ENCODE assay signal across 8 cellular contexts in genomic region chr9:105694320-105694847, GRCh38. TPM values are rescaled to one million over a fixed set of nuclear protein-coding genes. Genes with fewer than 3 reads are reported as not detected.
DNase-seq lines count a peak whose midpoint lies in the region; ATAC-seq, FAIRE-seq and TF ChIP-seq lines count a peak whose summit lies in the region.

Gene TMEM38B (plus strand): TSS chr9:105694541. CDS start chr9:105694661, 120 bp downstream.

- peak within 1 kb of the TSS; percentile 88 to 90 for H3K4me2 ChIP-seq in H1 (ENCODE audit: insufficient read depth in 1 of 2, low read depth in 2 of 2, low read length in 2 of 2)

- ATAC-seq in CD4-positive, alpha-beta T cell (ENCODE audit: poor library complexity) = peak; percentile 86
- ATAC-seq in GM19351 (IDR thresholded peaks at IDR 0.05; ENCODE audit: unreplicated experiment) (peak; percentile 70), HG03460 (IDR thresholded peaks at IDR 0.05; ENCODE audit: unreplicated experiment) (peak; percentile 75)
- ATAC-seq in activated CD8-positive, alpha-beta T cell treated with anti-CD3 and anti-CD28 coated beads, Interleukin-2, amount 10 ng/mL, durations not matched to agents 7 days and 5 days = peak; percentile 94

- intact Hi-C loops in CD4-positive, alpha-beta T cell (cut with DNase I, micrococcal nuclease) = loop anchor here (5.0 to 10.0 kb wide), 4 partner anchors 247 to 1600 kb away; partner anchors contain the start of genes NIPSNAP3A (in 2 of the 2), FSD1L (in 1 of the 2), SLC44A1 (in 1 of the 2) and SMC2 (in 1 of the 2)

- H2BK120ac ChIP-seq in H1 (replicated peaks; ENCODE audit: low read depth, low read length) = no peak within 1 kb of the TSS

- no peak within 1 kb of the TSS for H2BK5ac ChIP-seq in H1 (ENCODE audit: low read depth, low read length)

- H3K9me3 ChIP-seq in CD4-positive, alpha-beta T cell (ENCODE audit: control insufficient read depth, low read length) = no peaks in the 10 kb centered on the region
- no peaks in the 10 kb centered on the region for H3K9me3 ChIP-seq in H1 (ENCODE audit: insufficient read depth in 2 of 2, low read depth in 1 of 2, low read length in 1 of 2)

- H4K5ac ChIP-seq in H1 (ENCODE audit: insufficient read length, low read depth, low read length) = no peak within 1 kb of the TSS

- no peak within 1 kb of the TSS for H3K18ac ChIP-seq in H1 (ENCODE audit: extremely low read depth, low read length)

- H3K4me3 Mint-ChIP-seq in CD4-positive, alpha-beta T cell = peak within 1 kb of the TSS; percentile 93
- H3K4me3 Mint-ChIP-seq in activated CD8-positive, alpha-beta T cell treated with anti-CD3 and anti-CD28 coated beads, Interleukin-2, amount 10 ng/mL, durations not matched to agents 7 days and 5 days = peak within 1 kb of the TSS; percentile 81

- peak in 1 of 2 experiments; percentile 47; a peak in 1 of 3 replicates for TF ChIP-seq POLR2A in H1 (IDR thresholded peaks at IDR 0.05; ENCODE audit: control extremely low read depth in 1 of 2, low read depth in 2 of 2, low read length in 2 of 2)

- WGBS in H1 (ENCODE audit: extremely low coverage in 1 of 2, insufficient coverage in 1 of 2, insufficient read length in 1 of 2, insufficient replicate concordance in 2 of 2, low coverage in 1 of 2, low lambda C conversion rate in 2 of 2, missing lambda C conversion rate in 1 of 2), 2 experiments = 1% methylated on average over 35 of the region's 64 CpGs; no CpG with 5 or more reads in 1 of the 2 experiments

- peaks cover 29% of the 10 kb centered on the region for H3K27me3 Mint-ChIP-seq in CD4-positive, alpha-beta T cell
- peaks cover 18% of the 10 kb centered on the region for H3K27me3 Mint-ChIP-seq in activated CD8-positive, alpha-beta T cell treated with anti-CD3 and anti-CD28 coated beads, Interleukin-2, amount 10 ng/mL, durations not matched to agents 7 days and 5 days (ENCODE audit: low read depth)

- H3K4me1 ChIP-seq in H1 (replicated peaks in 1 of 4; ENCODE audit: control insufficient read depth in 3 of 4, insufficient read depth in 4 of 4, low read length in 3 of 4) = peaks cover 2 to 5% (median 3%) of the 10 kb centered on the region in 4 experiments; a peak in 5 of 7 replicates

- H3K27me3 ChIP-seq in CD4-positive, alpha-beta T cell (ENCODE audit: control insufficient read depth, insufficient read depth, low read length) = peaks cover 23% of the 10 kb centered on the region
- H3K27me3 ChIP-seq in H1 (replicated peaks in 1 of 4; ENCODE audit: control insufficient read depth in 3 of 4, extremely low read depth in 1 of 4, insufficient read depth in 3 of 4, low read length in 3 of 4) = peaks cover 4 to 31% (median 19%) of the 10 kb centered on the region in 4 experiments; a peak in 6 of 7 replicates

- TF ChIP-seq RAD21 in H1 (IDR thresholded peaks at IDR 0.05 in 1 of 2, conservative IDR thresholded peaks at IDR 0.05 in 1 of 2; ENCODE audit: low read depth in 2 of 2, low read length in 2 of 2) = no peak

- H2BK20ac ChIP-seq in H1 (ENCODE audit: low read length) = no peak within 1 kb of the TSS

- no peak within 1 kb of the TSS for H3K14ac ChIP-seq in H1 (ENCODE audit: insufficient read length)

- peaks cover 40% of the 10 kb centered on the region for H3K4me1 Mint-ChIP-seq in CD4-positive, alpha-beta T cell (ENCODE audit: low read depth)
- peaks cover 15% of the 10 kb centered on the region for H3K4me1 Mint-ChIP-seq in activated CD8-positive, alpha-beta T cell treated with anti-CD3 and anti-CD28 coated beads, Interleukin-2, amount 10 ng/mL, durations not matched to agents 7 days and 5 days (ENCODE audit: low read depth)

- CTCF ChIA-PET in CD4-positive, alpha-beta T cell (lab: Charles Lee) = interaction anchor here (2.1 kb wide), 1 partner anchor 24 kb away, joined by 8 read pairs; no protein-coding TSS in a partner anchor
- CTCF ChIA-PET in activated CD8-positive, alpha-beta T cell treated with anti-CD3 and anti-CD28 coated beads, Interleukin-2, amount 10 ng/mL, durations not matched to agents 7 days and 5 days (lab: Charles Lee) = interaction anchor here (1.3 to 1.7 kb wide), 2 partner anchors 11 to 24 kb away, joined by 4 to 10 read pairs; no protein-coding TSS in a partner anchor
- CTCF ChIA-PET in H1 (lab: Charles Lee; ENCODE audit: partially characterized antibody) = interaction anchor here (0.6 to 1.0 kb wide), 3 partner anchors 37 to 57 kb away, joined by 3 read pairs; no protein-coding TSS in a partner anchor

- H3K23me2 ChIP-seq in H1 (ENCODE audit: low read depth, low read length) = peaks cover 9% of the 10 kb centered on the region

- POLR2A ChIA-PET in CD4-positive, alpha-beta T cell (lab: Charles Lee) = interaction anchor here (1.2 to 1.6 kb wide), 4 partner anchors 20 to 1601 kb away, joined by 3 to 5 read pairs (median 4); partner anchors contain the start of genes SLC44A1 and SMC2
- POLR2A ChIA-PET in activated CD8-positive, alpha-beta T cell treated with anti-CD3 and anti-CD28 coated beads, Interleukin-2, amount 10 ng/mL, durations not matched to agents 7 days and 5 days (lab: Charles Lee) = interaction anchor here (1.0 kb wide), 1 partner anchor 14 kb away, joined by 3 read pairs; no protein-coding TSS in a partner anchor
- POLR2A ChIA-PET in H1 (lab: Charles Lee; ENCODE audit: partially characterized antibody) = interaction anchor here (1.1 to 1.4 kb wide), 2 partner anchors 14 to 38 kb away, joined by 3 to 5 read pairs; no protein-coding TSS in a partner anchor

- H4K20me1 ChIP-seq in H1 (replicated peaks in 1 of 2; ENCODE audit: control insufficient read depth in 1 of 2, insufficient read depth in 2 of 2, low read length in 2 of 2) = peaks cover 0 to 5% of the 10 kb centered on the region in 2 experiments

- H3K56ac ChIP-seq in H1 (replicated peaks; ENCODE audit: insufficient read length, low read depth, low read length) = peak within 1 kb of the TSS; percentile 37

- TF ChIP-seq CTCF in CD4-positive, alpha-beta T cell (IDR thresholded peaks at IDR 0.05) = no peak
- no peak for TF ChIP-seq CTCF in H1 (IDR thresholded peaks at IDR 0.05; ENCODE audit: control extremely low read depth in 1 of 3, insufficient read depth in 1 of 3, low read depth in 1 of 3, low read length in 3 of 3)

- no peak within 1 kb of the TSS for H2BK15ac ChIP-seq in H1 (ENCODE audit: low read length)

- no peak for FAIRE-seq in H1 (lab: Jason Lieb, UNC)

- peak; percentile 50 to 80 (median 70) for DNase-seq in CD4-positive, alpha-beta T cell
- peak; percentile 93 for DNase-seq in NCI-H748 (lab: John Stamatoyannopoulos, UW; ENCODE audit: unreplicated experiment)
- peak; percentile 76 for DNase-seq in activated CD8-positive, alpha-beta T cell treated with anti-CD3 and anti-CD28 coated beads, Interleukin-2, amount 10 ng/mL, durations not matched to agents 7 days and 5 days
- DNase-seq in H1 (ENCODE audit: low read depth in 1 of 2, low spot score in 2 of 2) = peak; percentile 38 to 87
- peak; percentile 93 for DNase-seq in mesenteric fat pad (ENCODE audit: low spot score)
- peak; percentile 41 for DNase-seq in stimulated activated CD8-positive, alpha-beta memory T cell treated with anti-CD3 and anti-CD28 coated beads, Interleukin-15, amount 100 ng/mL, for 1 hour (ENCODE audit: low read depth)

- H3K79me1 ChIP-seq in H1 (ENCODE audit: low read depth, low read length) = no peaks in the 10 kb centered on the region

- H3K23ac ChIP-seq in H1 (ENCODE audit: insufficient read length) = no peak within 1 kb of the TSS

- H3K9ac ChIP-seq in H1 (replicated peaks in 1 of 4; ENCODE audit: extremely low read depth in 1 of 4, low read depth in 3 of 4, low read length in 3 of 4) = peak within 1 kb of the TSS; percentile 26 to 87 (median 49); a peak in 5 of 7 replicates

- no peaks in the 10 kb centered on the region for H3K36me3 ChIP-seq in H1 (ENCODE audit: control insufficient read depth in 2 of 4, insufficient read depth in 4 of 4, low read length in 3 of 4)

- H3K4ac ChIP-seq in H1 (replicated peaks; ENCODE audit: insufficient read length, low read depth, low read length) = no peak within 1 kb of the TSS

- peak within 1 kb of the TSS; percentile 93 for H2AFZ ChIP-seq in H1 (ENCODE audit: low read length)

- TF ChIP-seq EP300 in H1 (IDR thresholded peaks at IDR 0.05; ENCODE audit: borderline replicate concordance in 1 of 2, low read depth in 2 of 2, low read length in 2 of 2) = no peak

- H3K27ac Mint-ChIP-seq in CD4-positive, alpha-beta T cell = peak within 1 kb of the TSS; percentile 73
- peak within 1 kb of the TSS; percentile 48 for H3K27ac Mint-ChIP-seq in activated CD8-positive, alpha-beta T cell treated with anti-CD3 and anti-CD28 coated beads, Interleukin-2, amount 10 ng/mL, durations not matched to agents 7 days and 5 days

- no peaks in the 10 kb centered on the region for H3K9me3 Mint-ChIP-seq in CD4-positive, alpha-beta T cell
- no peaks in the 10 kb centered on the region for H3K9me3 Mint-ChIP-seq in activated CD8-positive, alpha-beta T cell treated with anti-CD3 and anti-CD28 coated beads, Interleukin-2, amount 10 ng/mL, durations not matched to agents 7 days and 5 days (ENCODE audit: insufficient read depth)

- H2AK5ac ChIP-seq in H1 (ENCODE audit: low read depth, low read length) = no peak within 1 kb of the TSS

- H3K27ac ChIP-seq in CD4-positive, alpha-beta T cell (ENCODE audit: low read depth, low read length) = peak within 1 kb of the TSS; percentile 22
- H3K27ac ChIP-seq in H1 (ENCODE audit: low read depth, low read length) = no peak within 1 kb of the TSS

- peak within 1 kb of the TSS; percentile 88 for H4K8ac ChIP-seq in H1 (ENCODE audit: extremely low read depth, insufficient read depth, low read length)

- H2BK12ac ChIP-seq in H1 (ENCODE audit: low read depth, low read length) = peak within 1 kb of the TSS; percentile 55; the same call in 1 of the 2 replicates

- H3K79me2 ChIP-seq in H1 (ENCODE audit: control insufficient read depth in 1 of 2, insufficient read depth in 2 of 2, low read length in 2 of 2) = 0 out of 4 replicates have a peak, but pooled peaks cover 0 to 7% of the 10 kb centered on the region in 2 experiments

- H3K4me3 ChIP-seq in H1 (ENCODE audit: extremely low read depth in 1 of 4, insufficient read depth in 2 of 4, low read depth in 3 of 4, low read length in 4 of 4) = peak within 1 kb of the TSS; percentile 71 to 85 (median 76)

- H4K91ac ChIP-seq in H1 (replicated peaks; ENCODE audit: insufficient read length, low read length) = no peak within 1 kb of the TSS

- H3K36me3 Mint-ChIP-seq in CD4-positive, alpha-beta T cell (ENCODE audit: low read depth) = peaks cover 9% of the 10 kb centered on the region
- no peaks in the 10 kb centered on the region for H3K36me3 Mint-ChIP-seq in activated CD8-positive, alpha-beta T cell treated with anti-CD3 and anti-CD28 coated beads, Interleukin-2, amount 10 ng/mL, durations not matched to agents 7 days and 5 days (ENCODE audit: low read depth)

RNA-seq across cellular contexts. Expression of gene TMEM38B, which starts in this region (rescaled TPM):
- total RNA-seq in CD4-positive, alpha-beta T cell = 10 to 100 TPM; 12.9 to 13.9 TPM
- total RNA-seq in activated CD8-positive, alpha-beta T cell treated with anti-CD3 and anti-CD28 coated beads, Interleukin-2, amount 10 ng/mL, durations not matched to agents 7 days and 5 days = 1 to 10 TPM; 6.4 to 7.5 TPM
- total RNA-seq in H1 (2021; fragmentation: NEBNext Ultra II Directional; extraction: Animal tissue kit (Norgen Biotek cat#: 25700)) = 12.4 and 17.5 TPM in 2 replicates
- polyA plus RNA-seq in H1 (2011; rRNA removed) = 5.6 and 10.6 TPM in 2 replicates
- polyA plus RNA-seq in H1 (2011; cell fraction: cytosol; rRNA removed) = 11.6 TPM
- 3.0 TPM for polyA plus RNA-seq in H1 (2011; cell fraction: nucleus; rRNA removed)
- 7.6 to 16.4 TPM (median 11.3 TPM) in 4 replicates for polyA plus RNA-seq in H1 (2012, experiment 1 of 2)
- polyA plus RNA-seq in H1 (2012, experiment 2 of 2) = 1.3 TPM
- 9.5 TPM for polyA plus RNA-seq in H1 (2013, experiment 1 of 2)
- polyA plus RNA-seq in H1 (2013, experiment 2 of 2) = 12.4 TPM
- 9.0 and 13.4 TPM in 2 replicates for polyA minus RNA-seq in H1 (2011; rRNA and poly(A)+ RNA removed)
- 13.2 TPM for polyA minus RNA-seq in H1 (2011; cell fraction: cytosol; rRNA and poly(A)+ RNA removed)
- 14.7 TPM for polyA minus RNA-seq in H1 (2011; cell fraction: nucleus; rRNA and poly(A)+ RNA removed)
- total RNA-seq in mesenteric fat pad = 12.3 TPM

Comparison
In these comparisons a context has a peak if more than half of its experiments do, and no peak if none do; other contexts are left out.
1. DNase-seq: peak in every context shown above with its lines; median percentile 93 in NCI-H748; 93 in mesenteric fat pad; 76 in activated CD8-positive, alpha-beta T cell treated with anti-CD3 and anti-CD28 coated beads, Interleukin-2, amount 10 ng/mL, durations not matched to agents 7 days and 5 days; 70 in CD4-positive, alpha-beta T cell; 62 in H1; 41 in stimulated activated CD8-positive, alpha-beta memory T cell treated with anti-CD3 and anti-CD28 coated beads, Interleukin-15, amount 100 ng/mL, for 1 hour.